Comparison of ENCODE assay signal across 1 cellular context in genomic region chr3:101676219-101676764, GRCh38.
A peak's percentile ranks its signal among the peaks of the same experiment; 100 is the strongest.
TF ChIP-seq lines count a peak whose summit lies in the region.

No MANE protein-coding gene starts in this region.

TF ChIP-seq in HepG2, 621 proteins besides CTCF, POLR2A, EP300 and RAD21 (continued from another document and continues in another):
- TF ChIP-seq CSRNP1 (CRISPR knock-in tag; IDR thresholded peaks at IDR 0.05): peak; percentile 64; the same call in 1 of the 2 replicates
- TF ChIP-seq ZNF44 (CRISPR knock-in tag; IDR thresholded peaks at IDR 0.05): no peak
- TF ChIP-seq, protein P1, sequence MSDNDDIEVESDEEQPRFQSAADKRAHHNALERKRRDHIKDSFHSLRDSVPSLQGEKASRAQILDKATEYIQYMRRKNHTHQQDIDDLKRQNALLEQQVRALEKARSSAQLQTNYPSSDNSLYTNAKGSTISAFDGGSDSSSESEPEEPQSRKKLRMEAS (IDR thresholded peaks at IDR 0.05): peak; percentile 74
- TF ChIP-seq ZMAT3 (CRISPR knock-in tag; conservative IDR thresholded peaks at IDR 0.05): no peak
- no peak for TF ChIP-seq IRF2 (CRISPR knock-in tag; IDR thresholded peaks at IDR 0.05)
- no peak for TF ChIP-seq EHMT2 (IDR thresholded peaks at IDR 0.05; ENCODE audit: borderline replicate concordance, low read depth, low read length)
- no peak for TF ChIP-seq SOX6 (IDR thresholded peaks at IDR 0.05)
- TF ChIP-seq SOX6 (CRISPR knock-in tag; IDR thresholded peaks at IDR 0.05): no peak; the same call in 1 of the 2 replicates
- TF ChIP-seq NPAS2 (CRISPR knock-in tag; IDR thresholded peaks at IDR 0.05; ENCODE audit: borderline replicate concordance): no peak
- TF ChIP-seq PHF20 (CRISPR knock-in tag; IDR thresholded peaks at IDR 0.05): peak; percentile 77
- no peak for TF ChIP-seq RFX3 (CRISPR knock-in tag; IDR thresholded peaks at IDR 0.05)
- no peak for TF ChIP-seq ZNF558 (CRISPR knock-in tag; IDR thresholded peaks at IDR 0.05; ENCODE audit: borderline replicate concordance)
- no peak for TF ChIP-seq ZBTB1 (CRISPR knock-in tag; IDR thresholded peaks at IDR 0.05; ENCODE audit: borderline replicate concordance)
- TF ChIP-seq, protein P2, sequence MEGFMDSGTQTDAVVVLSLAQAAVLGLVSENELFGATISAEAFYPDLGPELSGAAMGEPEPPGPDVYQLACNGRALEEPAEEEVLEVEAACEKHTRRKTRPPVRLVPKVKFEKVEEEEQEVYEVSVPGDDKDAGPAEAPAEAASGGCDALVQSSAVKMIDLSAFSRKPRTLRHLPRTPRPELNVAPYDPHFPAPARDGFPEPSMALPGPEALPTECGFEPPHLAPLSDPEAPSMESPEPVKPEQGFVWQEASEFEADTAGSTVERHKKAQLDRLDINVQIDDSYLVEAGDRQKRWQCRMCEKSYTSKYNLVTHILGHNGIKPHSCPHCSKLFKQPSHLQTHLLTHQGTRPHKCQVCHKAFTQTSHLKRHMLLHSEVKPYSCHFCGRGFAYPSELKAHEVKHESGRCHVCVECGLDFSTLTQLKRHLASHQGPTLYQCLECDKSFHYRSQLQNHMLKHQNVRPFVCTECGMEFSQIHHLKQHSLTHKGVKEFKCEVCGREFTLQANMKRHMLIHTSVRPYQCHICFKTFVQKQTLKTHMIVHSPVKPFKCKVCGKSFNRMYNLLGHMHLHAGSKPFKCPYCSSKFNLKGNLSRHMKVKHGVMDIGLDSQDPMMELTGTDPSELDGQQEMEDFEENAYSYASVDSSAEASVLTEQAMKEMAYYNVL (CRISPR knock-in tag; IDR thresholded peaks at IDR 0.05; ENCODE audit: borderline replicate concordance): peak; percentile 51; the same call in 1 of the 2 replicates
- TF ChIP-seq SOX5 (CRISPR knock-in tag; IDR thresholded peaks at IDR 0.05; ENCODE audit: borderline replicate concordance): no peak
- TF ChIP-seq HDAC1 (CRISPR knock-in tag; IDR thresholded peaks at IDR 0.05): peak; percentile 79
- peak; percentile 85 for TF ChIP-seq ZFY (CRISPR knock-in tag; IDR thresholded peaks at IDR 0.05)
- TF ChIP-seq TCF7 (IDR thresholded peaks at IDR 0.05; ENCODE audit: low read depth): no peak
- TF ChIP-seq, protein P3, sequence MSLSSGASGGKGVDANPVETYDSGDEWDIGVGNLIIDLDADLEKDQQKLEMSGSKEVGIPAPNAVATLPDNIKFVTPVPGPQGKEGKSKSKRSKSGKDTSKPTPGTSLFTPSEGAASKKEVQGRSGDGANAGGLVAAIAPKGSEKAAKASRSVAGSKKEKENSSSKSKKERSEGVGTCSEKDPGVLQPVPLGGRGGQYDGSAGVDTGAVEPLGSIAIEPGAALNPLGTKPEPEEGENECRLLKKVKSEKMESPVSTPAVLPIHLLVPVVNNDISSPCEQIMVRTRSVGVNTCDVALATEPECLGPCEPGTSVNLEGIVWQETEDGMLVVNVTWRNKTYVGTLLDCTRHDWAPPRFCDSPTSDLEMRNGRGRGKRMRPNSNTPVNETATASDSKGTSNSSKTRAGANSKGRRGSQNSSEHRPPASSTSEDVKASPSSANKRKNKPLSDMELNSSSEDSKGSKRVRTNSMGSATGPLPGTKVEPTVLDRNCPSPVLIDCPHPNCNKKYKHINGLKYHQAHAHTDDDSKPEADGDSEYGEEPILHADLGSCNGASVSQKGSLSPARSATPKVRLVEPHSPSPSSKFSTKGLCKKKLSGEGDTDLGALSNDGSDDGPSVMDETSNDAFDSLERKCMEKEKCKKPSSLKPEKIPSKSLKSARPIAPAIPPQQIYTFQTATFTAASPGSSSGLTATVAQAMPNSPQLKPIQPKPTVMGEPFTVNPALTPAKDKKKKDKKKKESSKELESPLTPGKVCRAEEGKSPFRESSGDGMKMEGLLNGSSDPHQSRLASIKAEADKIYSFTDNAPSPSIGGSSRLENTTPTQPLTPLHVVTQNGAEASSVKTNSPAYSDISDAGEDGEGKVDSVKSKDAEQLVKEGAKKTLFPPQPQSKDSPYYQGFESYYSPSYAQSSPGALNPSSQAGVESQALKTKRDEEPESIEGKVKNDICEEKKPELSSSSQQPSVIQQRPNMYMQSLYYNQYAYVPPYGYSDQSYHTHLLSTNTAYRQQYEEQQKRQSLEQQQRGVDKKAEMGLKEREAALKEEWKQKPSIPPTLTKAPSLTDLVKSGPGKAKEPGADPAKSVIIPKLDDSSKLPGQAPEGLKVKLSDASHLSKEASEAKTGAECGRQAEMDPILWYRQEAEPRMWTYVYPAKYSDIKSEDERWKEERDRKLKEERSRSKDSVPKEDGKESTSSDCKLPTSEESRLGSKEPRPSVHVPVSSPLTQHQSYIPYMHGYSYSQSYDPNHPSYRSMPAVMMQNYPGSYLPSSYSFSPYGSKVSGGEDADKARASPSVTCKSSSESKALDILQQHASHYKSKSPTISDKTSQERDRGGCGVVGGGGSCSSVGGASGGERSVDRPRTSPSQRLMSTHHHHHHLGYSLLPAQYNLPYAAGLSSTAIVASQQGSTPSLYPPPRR (CRISPR knock-in tag; IDR thresholded peaks at IDR 0.05; ENCODE audit: borderline replicate concordance): peak; percentile 8; the same call in 1 of the 2 replicates
- TF ChIP-seq ZNF556 (CRISPR knock-in tag; IDR thresholded peaks at IDR 0.05; ENCODE audit: borderline replicate concordance): no peak
- TF ChIP-seq ZBTB21 (CRISPR knock-in tag; IDR thresholded peaks at IDR 0.05): no peak
- TF ChIP-seq HHEX (CRISPR knock-in tag; IDR thresholded peaks at IDR 0.05): no peak
- TF ChIP-seq, protein P4, sequence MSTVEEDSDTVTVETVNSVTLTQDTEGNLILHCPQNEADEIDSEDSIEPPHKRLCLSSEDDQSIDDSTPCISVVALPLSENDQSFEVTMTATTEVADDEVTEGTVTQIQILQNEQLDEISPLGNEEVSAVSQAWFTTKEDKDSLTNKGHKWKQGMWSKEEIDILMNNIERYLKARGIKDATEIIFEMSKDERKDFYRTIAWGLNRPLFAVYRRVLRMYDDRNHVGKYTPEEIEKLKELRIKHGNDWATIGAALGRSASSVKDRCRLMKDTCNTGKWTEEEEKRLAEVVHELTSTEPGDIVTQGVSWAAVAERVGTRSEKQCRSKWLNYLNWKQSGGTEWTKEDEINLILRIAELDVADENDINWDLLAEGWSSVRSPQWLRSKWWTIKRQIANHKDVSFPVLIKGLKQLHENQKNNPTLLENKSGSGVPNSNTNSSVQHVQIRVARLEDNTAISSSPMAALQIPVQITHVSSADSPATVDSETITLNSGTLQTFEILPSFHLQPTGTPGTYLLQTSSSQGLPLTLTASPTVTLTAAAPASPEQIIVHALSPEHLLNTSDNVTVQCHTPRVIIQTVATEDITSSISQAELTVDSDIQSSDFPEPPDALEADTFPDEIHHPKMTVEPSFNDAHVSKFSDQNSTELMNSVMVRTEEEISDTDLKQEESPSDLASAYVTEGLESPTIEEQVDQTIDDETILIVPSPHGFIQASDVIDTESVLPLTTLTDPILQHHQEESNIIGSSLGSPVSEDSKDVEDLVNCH (CRISPR knock-in tag; IDR thresholded peaks at IDR 0.05): 0 out of 2 replicates have a peak, but pooled peaks have one; percentile 10
- TF ChIP-seq GTF2F1 (IDR thresholded peaks at IDR 0.05; ENCODE audit: low read length): no peak
- peak; percentile 22; the same call in 1 of the 2 replicates for TF ChIP-seq ZNF792 (CRISPR knock-in tag; IDR thresholded peaks at IDR 0.05)
- TF ChIP-seq ZNF441 (CRISPR knock-in tag; IDR thresholded peaks at IDR 0.05; ENCODE audit: borderline replicate concordance): no peak
- no peak for TF ChIP-seq ZNF383 (CRISPR knock-in tag; IDR thresholded peaks at IDR 0.05; ENCODE audit: borderline replicate concordance)
- TF ChIP-seq ZFP36L2 (CRISPR knock-in tag; IDR thresholded peaks at IDR 0.05): no peak
- TF ChIP-seq ZFP41 (CRISPR knock-in tag; IDR thresholded peaks at IDR 0.05; ENCODE audit: borderline replicate concordance): no peak
- peak; percentile 75 for TF ChIP-seq ZNF788 (CRISPR knock-in tag; IDR thresholded peaks at IDR 0.05; ENCODE audit: borderline replicate concordance)
- no peak for TF ChIP-seq ZBTB26 (CRISPR knock-in tag; IDR thresholded peaks at IDR 0.05; ENCODE audit: borderline replicate concordance)
- TF ChIP-seq ASH2L (IDR thresholded peaks at IDR 0.05; ENCODE audit: insufficient read length, low read depth, low read length): peak; percentile 57
- TF ChIP-seq, protein P5, sequence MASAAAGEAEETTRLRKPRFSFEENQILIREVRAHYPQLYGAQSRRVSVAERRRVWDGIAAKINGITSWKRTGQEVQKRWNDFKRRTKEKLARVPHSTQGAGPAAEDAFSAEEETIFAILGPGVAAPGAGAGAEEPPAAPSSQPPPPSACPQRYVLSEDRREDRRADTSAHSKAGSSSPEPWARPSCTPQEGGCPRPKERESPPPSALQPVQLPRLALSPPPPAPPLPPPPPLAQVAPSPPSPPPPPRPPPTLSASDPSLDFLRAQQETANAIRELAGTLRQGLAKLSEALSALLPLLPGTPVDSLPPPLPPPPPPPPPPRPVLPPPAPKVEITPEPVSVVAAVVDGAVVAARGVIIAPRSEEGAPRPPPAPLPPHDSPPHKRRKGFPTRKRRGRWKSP (CRISPR knock-in tag; IDR thresholded peaks at IDR 0.05): peak; percentile 66; the same call in 1 of the 2 replicates
- TF ChIP-seq HNRNPUL1 (IDR thresholded peaks at IDR 0.05; ENCODE audit: low read depth, low read length): no peak
- TF ChIP-seq ZNF337 (CRISPR knock-in tag; IDR thresholded peaks at IDR 0.05; ENCODE audit: borderline replicate concordance, low read depth): peak; percentile 67; the same call in 1 of the 2 replicates
- 0 out of 2 replicates have a peak, but pooled peaks have one; percentile 27 for TF ChIP-seq RELA (CRISPR knock-in tag; IDR thresholded peaks at IDR 0.05)
- TF ChIP-seq MIER2 (CRISPR knock-in tag; IDR thresholded peaks at IDR 0.05): no peak
- no peak for TF ChIP-seq NFIB (CRISPR knock-in tag; IDR thresholded peaks at IDR 0.05; ENCODE audit: borderline replicate concordance)
- no peak for TF ChIP-seq HOXA5 (CRISPR knock-in tag; IDR thresholded peaks at IDR 0.05)
- peak; percentile 77 for TF ChIP-seq NRL (CRISPR knock-in tag; IDR thresholded peaks at IDR 0.05; ENCODE audit: borderline replicate concordance)
- no peak for TF ChIP-seq SP140L (CRISPR knock-in tag; IDR thresholded peaks at IDR 0.05; ENCODE audit: borderline replicate concordance)
- no peak for TF ChIP-seq ZKSCAN5 (CRISPR knock-in tag; IDR thresholded peaks at IDR 0.05)
- no peak for TF ChIP-seq ZNF572 (CRISPR knock-in tag; IDR thresholded peaks at IDR 0.05)
- no peak for TF ChIP-seq ATF1 (CRISPR knock-in tag; IDR thresholded peaks at IDR 0.05)
- no peak for TF ChIP-seq ZNF263 (CRISPR knock-in tag; IDR thresholded peaks at IDR 0.05)
- TF ChIP-seq KMT2A (CRISPR knock-in tag; IDR thresholded peaks at IDR 0.05): no peak; the same call in 1 of the 2 replicates
- no peak for TF ChIP-seq NFE2L1 (CRISPR knock-in tag; IDR thresholded peaks at IDR 0.05; ENCODE audit: borderline replicate concordance)
- TF ChIP-seq, protein P6, sequence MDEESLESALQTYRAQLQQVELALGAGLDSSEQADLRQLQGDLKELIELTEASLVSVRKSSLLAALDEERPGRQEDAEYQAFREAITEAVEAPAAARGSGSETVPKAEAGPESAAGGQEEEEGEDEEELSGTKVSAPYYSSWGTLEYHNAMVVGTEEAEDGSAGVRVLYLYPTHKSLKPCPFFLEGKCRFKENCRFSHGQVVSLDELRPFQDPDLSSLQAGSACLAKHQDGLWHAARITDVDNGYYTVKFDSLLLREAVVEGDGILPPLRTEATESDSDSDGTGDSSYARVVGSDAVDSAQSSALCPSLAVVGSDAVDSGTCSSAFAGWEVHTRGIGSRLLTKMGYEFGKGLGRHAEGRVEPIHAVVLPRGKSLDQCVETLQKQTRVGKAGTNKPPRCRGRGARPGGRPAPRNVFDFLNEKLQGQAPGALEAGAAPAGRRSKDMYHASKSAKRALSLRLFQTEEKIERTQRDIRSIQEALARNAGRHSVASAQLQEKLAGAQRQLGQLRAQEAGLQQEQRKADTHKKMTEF (CRISPR knock-in tag; IDR thresholded peaks at IDR 0.05): no peak; the same call in 1 of the 2 replicates
- TF ChIP-seq, protein P7, sequence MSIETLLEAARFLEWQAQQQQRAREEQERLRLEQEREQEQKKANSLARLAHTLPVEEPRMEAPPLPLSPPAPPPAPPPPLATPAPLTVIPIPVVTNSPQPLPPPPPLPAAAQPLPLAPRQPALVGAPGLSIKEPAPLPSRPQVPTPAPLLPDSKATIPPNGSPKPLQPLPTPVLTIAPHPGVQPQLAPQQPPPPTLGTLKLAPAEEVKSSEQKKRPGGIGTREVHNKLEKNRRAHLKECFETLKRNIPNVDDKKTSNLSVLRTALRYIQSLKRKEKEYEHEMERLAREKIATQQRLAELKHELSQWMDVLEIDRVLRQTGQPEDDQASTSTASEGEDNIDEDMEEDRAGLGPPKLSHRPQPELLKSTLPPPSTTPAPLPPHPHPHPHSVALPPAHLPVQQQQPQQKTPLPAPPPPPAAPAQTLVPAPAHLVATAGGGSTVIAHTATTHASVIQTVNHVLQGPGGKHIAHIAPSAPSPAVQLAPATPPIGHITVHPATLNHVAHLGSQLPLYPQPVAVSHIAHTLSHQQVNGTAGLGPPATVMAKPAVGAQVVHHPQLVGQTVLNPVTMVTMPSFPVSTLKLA (IDR thresholded peaks at IDR 0.05): no peak
- no peak for TF ChIP-seq ZNF577 (CRISPR knock-in tag; IDR thresholded peaks at IDR 0.05; ENCODE audit: borderline replicate concordance, low read depth)
- no peak for TF ChIP-seq ZNF367 (CRISPR knock-in tag; IDR thresholded peaks at IDR 0.05; ENCODE audit: borderline replicate concordance)
- no peak for TF ChIP-seq ZNF24 (IDR thresholded peaks at IDR 0.05)
- no peak for TF ChIP-seq ZNF530 (CRISPR knock-in tag; IDR thresholded peaks at IDR 0.05; ENCODE audit: low read depth)
- TF ChIP-seq, protein P8, sequence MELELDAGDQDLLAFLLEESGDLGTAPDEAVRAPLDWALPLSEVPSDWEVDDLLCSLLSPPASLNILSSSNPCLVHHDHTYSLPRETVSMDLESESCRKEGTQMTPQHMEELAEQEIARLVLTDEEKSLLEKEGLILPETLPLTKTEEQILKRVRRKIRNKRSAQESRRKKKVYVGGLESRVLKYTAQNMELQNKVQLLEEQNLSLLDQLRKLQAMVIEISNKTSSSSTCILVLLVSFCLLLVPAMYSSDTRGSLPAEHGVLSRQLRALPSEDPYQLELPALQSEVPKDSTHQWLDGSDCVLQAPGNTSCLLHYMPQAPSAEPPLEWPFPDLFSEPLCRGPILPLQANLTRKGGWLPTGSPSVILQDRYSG (CRISPR knock-in tag; IDR thresholded peaks at IDR 0.05): no peak
